25 cellular contexts compared by ENCODE assay signal in genomic region chr12:131221061-131221945, GRCh38.
DNase-seq lines count a peak whose midpoint lies in the region; ATAC-seq and TF ChIP-seq lines count a peak whose summit lies in the region.
"Had no signal": no experiment of that assay in that cellular context is flagged by ENCODE, and none has a peak within 500 bp of the region (broad histone marks: within the 10 kb centered on the region; RNA-seq: fewer than 3 reads in every experiment).

No MANE protein-coding gene starts in this region.

- DNase-seq in A673 (ENCODE audit: low spot score) (no peak), GM12865 (ENCODE audit: low read depth) (no peak), NB4 (ENCODE audit: low read depth) (no peak), mesenteric fat pad (ENCODE audit: low spot score) (peak; percentile 79), NCI-H2196 treated with DMSO at 0.1 percent for 48 hours (lab: John Stamatoyannopoulos, UW; ENCODE audit: unreplicated experiment) (no peak)
- DNase-seq in effector memory CD8-positive, alpha-beta T cell, result no peak
- DNase-seq in activated CD4-positive, CD25-positive, alpha-beta regulatory T cell treated with anti-CD3 and anti-CD28 coated beads, Interleukin-2, amount 50 U/mL, for 72 hours, result no peak
- no peak for DNase-seq in stimulated activated CD4-positive, alpha-beta T cell treated with anti-CD3 and anti-CD28 coated beads, Interleukin-2, amount 100 ng/mL, for 48 hours
- DNase-seq: ACHN; activated CD8-positive, alpha-beta memory T cell treated with anti-CD3 and anti-CD28 coated beads for 24 hours; activated gamma-delta T cell treated with Interleukin-2 at 50 U/mL for 16 hours; central memory CD4-positive, alpha-beta T cell; dermis blood vessel endothelial cell; mesenchymal stem cell; MG63; NCI-H1417 treated with DMSO at 0.1 percent for 48 hours; NCI-H510A; OCI-M1 had no signal

- POLR2A ChIA-PET in A673 (lab: Charles Lee; ENCODE audit: low non-redundant PET), result no interaction called here

- no peak overlapping the region for H3K27ac Mint-ChIP-seq in effector memory CD8-positive, alpha-beta T cell
- H3K27ac Mint-ChIP-seq: T-helper 2 cell treated with Interferon-gamma antibody and Interleukin-4, amounts not matched to agents 5 μg/mL and 100 μg/mL, for 36 hours had no signal

- no peak overlapping the region for H3K4me3 Mint-ChIP-seq in effector memory CD8-positive, alpha-beta T cell

- intact Hi-C loops in A673 (cut with micrococcal nuclease; ENCODE audit: unreplicated experiment), result no loop called here

- H3K9me3 Mint-ChIP-seq in effector memory CD8-positive, alpha-beta T cell, result no peaks in the 10 kb centered on the region
- H3K9me3 Mint-ChIP-seq: T-helper 2 cell treated with Interferon-gamma antibody and Interleukin-4, amounts not matched to agents 5 μg/mL and 100 μg/mL, for 36 hours had no signal

- peaks cover 12% of the 10 kb centered on the region for H3K27me3 ChIP-seq in A673 (replicated peaks; ENCODE audit: insufficient read depth, low read depth, low read length, poor library complexity)
- H3K27me3 ChIP-seq: BE2C, MG63 had no signal

- H3K27me3 Mint-ChIP-seq in effector memory CD8-positive, alpha-beta T cell, result peaks cover 24 to 60% of the 10 kb centered on the region in 2 donors

- no TSS peak for BruUV-seq in A673 (replicated peaks; lab: Mats Ljungman, UMichigan)

- no peak for ATAC-seq in effector memory CD8-positive, alpha-beta T cell (replicated peaks)
- ATAC-seq: K562, left lung had no signal

- H3K36me3 ChIP-seq in A673 (ENCODE audit: insufficient read depth, low read length, poor library complexity, severe bottlenecking), result no peaks in the 10 kb centered on the region
- H3K36me3 ChIP-seq: BE2C, left lung, MG63, tibial nerve had no signal

- H3K4me1 Mint-ChIP-seq in effector memory CD8-positive, alpha-beta T cell (ENCODE audit: low read depth in 2 of 2), result peaks cover 4 to 10% of the 10 kb centered on the region in 2 donors

- peak overlapping the region; percentile 16 for H3K27ac ChIP-seq in A673 (ENCODE audit: low read depth, low read length, poor library complexity, severe bottlenecking)
- H3K27ac ChIP-seq: left lung, skin epidermis, tibial nerve, VCaP had no signal

- CTCF ChIA-PET in A673 (lab: Charles Lee), result no interaction called here

- no peaks in the 10 kb centered on the region for H3K9me3 ChIP-seq in A673 (ENCODE audit: low read depth, low read length, poor library complexity, severe bottlenecking)
- H3K9me3 ChIP-seq: BE2C, left lung, MG63, tibial nerve had no signal

- peaks cover 21% of the 10 kb centered on the region for H3K4me1 ChIP-seq in A673 (ENCODE audit: insufficient read depth, low read length, poor library complexity, severe bottlenecking)

- TF ChIP-seq POLR2A in NB4 (IDR thresholded peaks at IDR 0.05; ENCODE audit: extremely low read depth, insufficient read length), result no peak

- H3K36me3 Mint-ChIP-seq in effector memory CD8-positive, alpha-beta T cell (ENCODE audit: insufficient read depth), result no peaks in the 10 kb centered on the region

- TF ChIP-seq CTCF in A673 (conservative IDR thresholded peaks at IDR 0.05; ENCODE audit: low read depth, low read length) (no peak), GM12865 (IDR thresholded peaks at IDR 0.05; ENCODE audit: insufficient read depth, low read depth, low read length, missing control alignments) (no peak), NB4 (IDR thresholded peaks at IDR 0.05; ENCODE audit: low read depth, low read length) (no peak)

- H3K4me3 ChIP-seq in A673 (ENCODE audit: low read depth, low read length, poor library complexity, severe bottlenecking) (no peak overlapping the region), GM12865 (ENCODE audit: low read depth, low read length) (peak overlapping the region; percentile 23), NB4 (ENCODE audit: low read depth, low read length) (peak overlapping the region; percentile 47)
- H3K4me3 ChIP-seq: K562, left lung, MG63, skin epidermis had no signal
